In genomic region chr11:57349491-57350274, GRCh38 we compare ENCODE assay signal across 9 cellular contexts. TPM values are rescaled to one million over a fixed set of nuclear protein-coding genes. Genes with fewer than 3 reads are reported as not detected.
DNase-seq lines count a peak whose midpoint lies in the region; ATAC-seq and TF ChIP-seq lines count a peak whose summit lies in the region.
"Had no signal": no experiment of that assay in that cellular context is flagged by ENCODE, and none has a peak within 500 bp of the region (broad histone marks: within the 10 kb centered on the region; RNA-seq: fewer than 3 reads in every experiment).

No MANE protein-coding gene starts in this region.

- H3K4me3 ChIP-seq in fibroblast of pulmonary artery (replicated peaks; ENCODE audit: low read depth, low read length) (no peak overlapping the region), neutrophil (ENCODE audit: low read depth in 1 of 2, low read length in 1 of 2) (no peak overlapping the region), testis (peak overlapping the region in 1 of 2 donors; percentile 27)

- ATAC-seq in GM18909 (IDR thresholded peaks at IDR 0.05; ENCODE audit: poor library complexity, unreplicated experiment) (peak; percentile 48), HG03095 (IDR thresholded peaks at IDR 0.05; ENCODE audit: unreplicated experiment) (no peak), GM19328 (IDR thresholded peaks at IDR 0.05; ENCODE audit: unreplicated experiment) (no peak)

- intact Hi-C loops in testis (cut with DNase I; ENCODE audit: low total_unique reads): no loop called here

- H3K36me3 ChIP-seq in neutrophil: no peaks in the 10 kb centered on the region
- H3K36me3 ChIP-seq in testis (ENCODE audit: low read depth, missing control alignments): no peaks in the 10 kb centered on the region

- no peak for TF ChIP-seq POLR2A in testis (IDR thresholded peaks at IDR 0.05)

- H3K9me3 ChIP-seq in neutrophil (no peaks in the 10 kb centered on the region), testis (no peaks in the 10 kb centered on the region)

- H3K27ac ChIP-seq in neutrophil (no peak overlapping the region), testis (no peak overlapping the region)

- TF ChIP-seq CTCF in fibroblast of pulmonary artery (IDR thresholded peaks at IDR 0.05; ENCODE audit: low read length, missing control alignments) (peak; percentile 82), neutrophil (IDR thresholded peaks at IDR 0.05) (peak; percentile 80), testis (IDR thresholded peaks at IDR 0.05) (peak; percentile 82 to 93 (median 89))

- DNase-seq in NCI-H748 treated with DMSO at 0.1 percent for 48 hours (lab: John Stamatoyannopoulos, UW): peak; percentile 5
- peak; percentile 52 for DNase-seq in activated T-helper 1 cell treated with Interleukin-2 at 50 U/mL for 16 hours (ENCODE audit: low read depth)
- DNase-seq in fibroblast of pulmonary artery (ENCODE audit: low read depth): peak; percentile 46
- peak; percentile 84 for DNase-seq in testis

- WGBS in testis, 2 donors: 12 to 15% methylated on average over 19 to 31 of the region's 31 CpGs

- H3K4me1 ChIP-seq in neutrophil (ENCODE audit: control insufficient read depth in 1 of 2, insufficient read depth in 1 of 2, low read depth in 1 of 2, low read length in 1 of 2): peaks cover 0 to 6% of the 10 kb centered on the region in 2 experiments
- no peaks in the 10 kb centered on the region for H3K4me1 ChIP-seq in testis

- no peaks in the 10 kb centered on the region for H3K27me3 ChIP-seq in neutrophil
- H3K27me3 ChIP-seq in testis: no peaks in the 10 kb centered on the region

RNA-seq across cellular contexts. Expression of gene P2RX3, which starts 11.5 kb away (rescaled TPM):
- total RNA-seq in testis: 1 to 10 TPM; 2.5 to 3.3 TPM
- 8.5 TPM for polyA plus RNA-seq in testis (ENCODE audit: insufficient read depth, low read depth, low replicate concordance)
- polyA plus RNA-seq: esophagus had no signal

RNA-seq across cellular contexts. Expression of gene SSRP1, which starts 14.0 kb away (rescaled TPM):
- 100 to 1,000 TPM in 1 of 2 donors, 10 to 100 TPM in 1; 89.1 to 111 TPM for total RNA-seq in testis
- polyA plus RNA-seq in testis (ENCODE audit: insufficient read depth, low read depth, low replicate concordance): 104 TPM

RNA-seq across cellular contexts. Expression of gene TNKS1BP1, which starts 24.9 kb away (rescaled TPM):
- total RNA-seq in testis: 10 to 100 TPM; 85.2 to 99.4 TPM
- 62.3 TPM for polyA plus RNA-seq in testis (ENCODE audit: insufficient read depth, low read depth, low replicate concordance)

RNA-seq across cellular contexts. Expression of gene PRG3, which starts 31.3 kb away (rescaled TPM):
- total RNA-seq in testis: not detected
- polyA plus RNA-seq in testis (ENCODE audit: insufficient read depth, low read depth, low replicate concordance): not detected
- polyA plus RNA-seq: esophagus had no signal

RNA-seq across cellular contexts. Expression of gene PRG2, which starts 40.8 kb away (rescaled TPM):
- not detected for total RNA-seq in testis
- polyA plus RNA-seq in testis (ENCODE audit: insufficient read depth, low read depth, low replicate concordance): not detected

Comparison
In these comparisons a context has a peak if more than half of its experiments do, and no peak if none do; other contexts are left out.
1. DNase-seq: peak in every context shown above with its lines; median percentile 84 in testis; 52 in activated T-helper 1 cell treated with Interleukin-2 at 50 U/mL for 16 hours; 46 in fibroblast of pulmonary artery; 5 in NCI-H748 treated with DMSO at 0.1 percent for 48 hours.